Comparison of ENCODE assay signal across 8 cellular contexts in genomic region chr12:103930787-103931536, GRCh38. TPM values are rescaled to one million over a fixed set of nuclear protein-coding genes. Genes with fewer than 3 reads are reported as not detected.
DNase-seq lines count a peak whose midpoint lies in the region; ATAC-seq and TF ChIP-seq lines count a peak whose summit lies in the region.

No MANE protein-coding gene starts in this region.

- no peak overlapping the region for H2AFZ ChIP-seq in HCT116 (ENCODE audit: low read depth, low read length, poor library complexity, severe bottlenecking)

- H3K9ac ChIP-seq in HCT116 (ENCODE audit: low read length) = peak overlapping the region; percentile 98

- H3K27me3 ChIP-seq in HCT116 (ENCODE audit: insufficient read depth, low read length) (no peaks in the 10 kb centered on the region), WERI-Rb-1 (ENCODE audit: insufficient read depth, low read depth, severe bottlenecking) (no peaks in the 10 kb centered on the region), ectodermal cell (ENCODE audit: control insufficient read depth, insufficient read depth, low read length, poor library complexity, severe bottlenecking) (no peaks in the 10 kb centered on the region), lower lobe of right lung (ENCODE audit: low read depth) (no peaks in the 10 kb centered on the region)

- H3K27ac ChIP-seq in HCT116 (ENCODE audit: low read depth, low read length) = peak overlapping the region; percentile 68
- peak overlapping the region; percentile 87 for H3K27ac ChIP-seq in WERI-Rb-1
- H3K27ac ChIP-seq in ectodermal cell (ENCODE audit: insufficient read depth, low read depth, low read length, poor library complexity, severe bottlenecking) = peak overlapping the region; percentile 81
- H3K27ac ChIP-seq in lower lobe of right lung = peak overlapping the region; percentile 98

- intact Hi-C loops in HCT116 (cut with micrococcal nuclease) = loop anchor here (2.0 kb wide), 1 partner anchor 26 kb away; a partner anchor contains a TSS
- intact Hi-C loops in lower lobe of right lung (cut with DNase I) = no loop called here

- H3K9me3 ChIP-seq in HCT116 (ENCODE audit: control insufficient read depth in 1 of 2, insufficient read depth in 1 of 2, low read depth in 1 of 2, low read length in 2 of 2) = no peaks in the 10 kb centered on the region
- no peaks in the 10 kb centered on the region for H3K9me3 ChIP-seq in WERI-Rb-1 (ENCODE audit: severe bottlenecking)
- no peaks in the 10 kb centered on the region for H3K9me3 ChIP-seq in ectodermal cell (ENCODE audit: control insufficient read depth, low read length)
- H3K9me3 ChIP-seq in lower lobe of right lung = no peaks in the 10 kb centered on the region

- no peak for TF ChIP-seq RAD21 in HCT116 (IDR thresholded peaks at IDR 0.05; ENCODE audit: low read depth)

- TF ChIP-seq POLR2A in HCT116 (IDR thresholded peaks at IDR 0.05; ENCODE audit: borderline replicate concordance, extremely low read depth, insufficient read depth, insufficient read length) = no peak

- CTCF ChIA-PET in HCT116 (lab: Charles Lee) = no interaction called here

- H3K36me3 ChIP-seq in HCT116 (ENCODE audit: control insufficient read depth in 1 of 2, insufficient read depth in 2 of 2, low read length in 2 of 2) (peaks cover 35 to 46% of the 10 kb centered on the region in 2 experiments), WERI-Rb-1 (peaks cover 53% of the 10 kb centered on the region), ectodermal cell (ENCODE audit: control insufficient read depth, insufficient read depth, low read length) (peaks cover 23% of the 10 kb centered on the region), lower lobe of right lung (peaks cover 41% of the 10 kb centered on the region)

- no peaks in the 10 kb centered on the region for H3K27me3 Mint-ChIP-seq in stimulated activated memory B cell treated with anti-CD40 and anti-IgM and Interleukin-4, amounts not matched to agents 10 μg/mL and 1 μg/mL and 100 μg/mL, for 72 hours

- H3K9me3 Mint-ChIP-seq in stimulated activated memory B cell treated with anti-CD40 and anti-IgM and Interleukin-4, amounts not matched to agents 10 μg/mL and 1 μg/mL and 100 μg/mL, for 72 hours = no peaks in the 10 kb centered on the region

- H3K36me3 Mint-ChIP-seq in stimulated activated memory B cell treated with anti-CD40 and anti-IgM and Interleukin-4, amounts not matched to agents 10 μg/mL and 1 μg/mL and 100 μg/mL, for 72 hours = peaks cover 48% of the 10 kb centered on the region

- RAD21 ChIA-PET in HCT116 (lab: Charles Lee; ENCODE audit: low non-redundant PET in 1 of 2, low total read pairs in 2 of 2, uncharacterized antibody in 2 of 2, unreplicated experiment in 2 of 2) = no interaction called here

- WGBS in ectodermal cell, 2 experiments = 1% methylated on average over 31 to 32 of the region's 32 CpGs

- H3K9me2 ChIP-seq in HCT116 (ENCODE audit: insufficient read depth) = no peaks in the 10 kb centered on the region

- peak; percentile 12; the same call in 1 of the 2 replicates for ATAC-seq in HCT116
- ATAC-seq in lower lobe of right lung = peak; percentile 2 to 19
- ATAC-seq in stimulated activated memory B cell treated with anti-CD40 and anti-IgM and Interleukin-4, amounts not matched to agents 10 μg/mL and 1 μg/mL and 100 μg/mL, for 72 hours = peak; percentile 1

- H3K4me3 ChIP-seq in HCT116 (replicated peaks in 1 of 2; ENCODE audit: low read depth in 1 of 2, low read length in 2 of 2) (peak overlapping the region; percentile 84 to 86), WERI-Rb-1 (ENCODE audit: low read depth, low read length) (peak overlapping the region; percentile 99), ectodermal cell (ENCODE audit: insufficient read depth, low read depth, low read length) (peak overlapping the region; percentile 94), lower lobe of right lung (peak overlapping the region; percentile 85)

- DNase-seq in AG08395 (ENCODE audit: low spot score) (peak; percentile 20), HCT116 (ENCODE audit: low read depth, low spot score) (no peak), WERI-Rb-1 (peak; percentile 16), lower lobe of right lung (peak; percentile 52), NK-92 (lab: John Stamatoyannopoulos, UW; ENCODE audit: unreplicated experiment) (no peak), NCI-H1436 treated with DMSO at 0.1 percent for 48 hours (lab: John Stamatoyannopoulos, UW) (no peak)

- H3K4me1 Mint-ChIP-seq in stimulated activated memory B cell treated with anti-CD40 and anti-IgM and Interleukin-4, amounts not matched to agents 10 μg/mL and 1 μg/mL and 100 μg/mL, for 72 hours = peaks cover 65% of the 10 kb centered on the region

- H3K27ac Mint-ChIP-seq in stimulated activated memory B cell treated with anti-CD40 and anti-IgM and Interleukin-4, amounts not matched to agents 10 μg/mL and 1 μg/mL and 100 μg/mL, for 72 hours = peak overlapping the region; percentile 91

- H4K20me1 ChIP-seq in HCT116 (ENCODE audit: insufficient read depth) = peaks cover 21% of the 10 kb centered on the region; the same call in 1 of the 2 replicates

- H3K4me2 ChIP-seq in HCT116 (ENCODE audit: low read length) = peak overlapping the region; percentile 86

- H3K79me2 ChIP-seq in HCT116 (ENCODE audit: insufficient read depth, low read length) = peaks cover 57% of the 10 kb centered on the region

- BruUV-seq in HCT116 (replicated peaks; lab: Mats Ljungman, UMichigan) = TSS peak; percentile 45

- TF ChIP-seq CTCF in HCT116 (IDR thresholded peaks at IDR 0.05 in 2 of 3, conservative IDR thresholded peaks at IDR 0.05 in 1 of 3; ENCODE audit: borderline replicate concordance in 1 of 3, insufficient read depth in 1 of 3, low read depth in 2 of 3, low read length in 2 of 3) (no peak), WERI-Rb-1 (IDR thresholded peaks at IDR 0.05; ENCODE audit: low read depth, low read length) (no peak), lower lobe of right lung (IDR thresholded peaks at IDR 0.05) (no peak)

- H3K4me1 ChIP-seq in HCT116 (ENCODE audit: control insufficient read depth in 1 of 2, insufficient read depth in 2 of 2, low read length in 2 of 2) (peaks cover 7 to 22% of the 10 kb centered on the region in 2 experiments), ectodermal cell (ENCODE audit: control insufficient read depth, insufficient read depth, low read length) (peaks cover 19% of the 10 kb centered on the region), lower lobe of right lung (peaks cover 55% of the 10 kb centered on the region)

- POLR2A ChIA-PET in HCT116 (lab: Charles Lee) = interaction anchor here (1.3 to 1.8 kb wide), 2 partner anchors 16 to 20 kb away, joined by 3 to 8 read pairs; no protein-coding TSS in a partner anchor

- H3K4me3 Mint-ChIP-seq in stimulated activated memory B cell treated with anti-CD40 and anti-IgM and Interleukin-4, amounts not matched to agents 10 μg/mL and 1 μg/mL and 100 μg/mL, for 72 hours = peak overlapping the region; percentile 89

TF ChIP-seq in HCT116, 20 proteins besides CTCF, POLR2A, EP300 and RAD21:
- TF ChIP-seq ELF1 (IDR thresholded peaks at IDR 0.05; ENCODE audit: borderline replicate concordance, low read depth) (no peak), ZNF274 (IDR thresholded peaks at IDR 0.05; ENCODE audit: low read depth, low read length) (no peak), ZFX (IDR thresholded peaks at IDR 0.05) (peak; percentile 70), EZH2 (IDR thresholded peaks at IDR 0.05) (no peak), POLR2AphosphoS5 (IDR thresholded peaks at IDR 0.05; ENCODE audit: low read depth, low read length) (no peak)
- TF ChIP-seq, protein P1, sequence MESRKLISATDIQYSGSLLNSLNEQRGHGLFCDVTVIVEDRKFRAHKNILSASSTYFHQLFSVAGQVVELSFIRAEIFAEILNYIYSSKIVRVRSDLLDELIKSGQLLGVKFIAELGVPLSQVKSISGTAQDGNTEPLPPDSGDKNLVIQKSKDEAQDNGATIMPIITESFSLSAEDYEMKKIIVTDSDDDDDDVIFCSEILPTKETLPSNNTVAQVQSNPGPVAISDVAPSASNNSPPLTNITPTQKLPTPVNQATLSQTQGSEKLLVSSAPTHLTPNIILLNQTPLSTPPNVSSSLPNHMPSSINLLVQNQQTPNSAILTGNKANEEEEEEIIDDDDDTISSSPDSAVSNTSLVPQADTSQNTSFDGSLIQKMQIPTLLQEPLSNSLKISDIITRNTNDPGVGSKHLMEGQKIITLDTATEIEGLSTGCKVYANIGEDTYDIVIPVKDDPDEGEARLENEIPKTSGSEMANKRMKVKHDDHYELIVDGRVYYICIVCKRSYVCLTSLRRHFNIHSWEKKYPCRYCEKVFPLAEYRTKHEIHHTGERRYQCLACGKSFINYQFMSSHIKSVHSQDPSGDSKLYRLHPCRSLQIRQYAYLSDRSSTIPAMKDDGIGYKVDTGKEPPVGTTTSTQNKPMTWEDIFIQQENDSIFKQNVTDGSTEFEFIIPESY (IDR thresholded peaks at IDR 0.05; ENCODE audit: extremely low read depth, insufficient replicate concordance, low read length) = no peak

RNA-seq across cellular contexts. Expression of gene HSP90B1, which starts 0.8 kb away (rescaled TPM):
- total RNA-seq in HCT116 (2021; ENCODE audit: unreplicated experiment) (888 TPM), lower lobe of right lung (666 TPM)
- polyA plus RNA-seq in HCT116 (2012) = 442 and 530 TPM in 2 replicates
- 489 TPM for polyA plus RNA-seq in ectodermal cell (2013, experiment 1 of 4)
- polyA plus RNA-seq in ectodermal cell (2013, experiment 2 of 4) = 438 TPM
- polyA plus RNA-seq in ectodermal cell (2013, experiment 3 of 4) = 471 TPM
- 470 TPM for polyA plus RNA-seq in ectodermal cell (2013, experiment 4 of 4)

RNA-seq across cellular contexts. Expression of gene TDG, which starts 34.7 kb away (rescaled TPM):
- total RNA-seq in HCT116 (2021; ENCODE audit: unreplicated experiment) (23.9 TPM), lower lobe of right lung (19.7 TPM)
- 9.2 and 12.8 TPM in 2 replicates for polyA plus RNA-seq in HCT116 (2012)
- polyA plus RNA-seq in ectodermal cell (2013, experiment 1 of 4) = 58.0 TPM
- 66.9 TPM for polyA plus RNA-seq in ectodermal cell (2013, experiment 2 of 4)
- 47.4 TPM for polyA plus RNA-seq in ectodermal cell (2013, experiment 3 of 4)
- polyA plus RNA-seq in ectodermal cell (2013, experiment 4 of 4) = 52.2 TPM

Comparison
In these comparisons a context has a peak if more than half of its experiments do, and no peak if none do; other contexts are left out.
1. DNase-seq: peak in AG08395 (single experiment), WERI-Rb-1 (single experiment) and lower lobe of right lung (single experiment); none in HCT116 (single experiment), NK-92 (single experiment) and NCI-H1436 treated with DMSO at 0.1 percent for 48 hours (single experiment).
2. Peak in every context shown above with its lines, with median percentiles within 50 percentile points of each other: ATAC-seq, H3K27ac ChIP-seq and H3K4me3 ChIP-seq.